In genomic region chr5:133669472-133669871, GRCh38 we compare ENCODE assay signal across 23 cellular contexts. TPM values are rescaled to one million over a fixed set of nuclear protein-coding genes. Genes with fewer than 3 reads are reported as not detected.
A peak's percentile ranks its signal among the peaks of the same experiment; 100 is the strongest.
DNase-seq lines count a peak whose midpoint lies in the region; ATAC-seq and TF ChIP-seq lines count a peak whose summit lies in the region.
"Had no signal": no experiment of that assay in that cellular context is flagged by ENCODE, and none has a peak within 500 bp of the region (broad histone marks: within the 10 kb centered on the region; RNA-seq: fewer than 3 reads in every experiment).

No MANE protein-coding gene starts in this region.

- WGBS in esophagus muscularis mucosa, result 93% methylated on average over 6 of the region's 6 CpGs

- H3K4me1 Mint-ChIP-seq in osteocyte (ENCODE audit: unreplicated experiment), result no peaks in the 10 kb centered on the region
- H3K4me1 Mint-ChIP-seq: CD14-positive monocyte; CD8-positive, alpha-beta memory T cell; GM23338 had no signal

- H3K9me3 ChIP-seq in esophagus muscularis mucosa, result peaks cover 0 to 8% (median 0%) of the 10 kb centered on the region in 4 donors
- no peaks in the 10 kb centered on the region for H3K9me3 ChIP-seq in effector memory CD4-positive, alpha-beta T cell (ENCODE audit: control insufficient read depth, low read length)
- H3K9me3 ChIP-seq: BE2C had no signal

- H3K27me3 Mint-ChIP-seq in osteocyte (ENCODE audit: unreplicated experiment), result peaks cover 13% of the 10 kb centered on the region

- H3K4me3 Mint-ChIP-seq in osteocyte (ENCODE audit: unreplicated experiment), result no peak overlapping the region
- H3K4me3 Mint-ChIP-seq: CD14-positive monocyte; CD4-positive, alpha-beta T cell; CD8-positive, alpha-beta memory T cell; GM23338; H9 had no signal

- TF ChIP-seq CTCF in esophagus muscularis mucosa (IDR thresholded peaks at IDR 0.05), result no peak
- TF ChIP-seq CTCF in osteocyte (IDR thresholded peaks at IDR 0.05), result no peak

- H3K27ac ChIP-seq in esophagus muscularis mucosa (replicated peaks in 1 of 4), result no peak overlapping the region
- no peak overlapping the region for H3K27ac ChIP-seq in effector memory CD4-positive, alpha-beta T cell (ENCODE audit: insufficient read depth, low read length, poor library complexity, severe bottlenecking)
- H3K27ac ChIP-seq: A549; BLaER1 treated with 17β-estradiol and CSF1 and Interleukin-3, amounts not matched to agents 10 nM and 100 nM had no signal

- no peak overlapping the region for H3K4me3 ChIP-seq in esophagus muscularis mucosa
- no peak overlapping the region for H3K4me3 ChIP-seq in effector memory CD4-positive, alpha-beta T cell (ENCODE audit: insufficient read depth, low read depth, low read length, poor library complexity, severe bottlenecking)
- H3K4me3 ChIP-seq: A549; BLaER1 treated with 17β-estradiol and CSF1 and Interleukin-3, amounts not matched to agents 10 nM and 100 nM; GM12878; GM23338 had no signal

- H3K27me3 ChIP-seq in esophagus muscularis mucosa, result peaks cover 0 to 10% (median 0%) of the 10 kb centered on the region in 4 donors
- no peaks in the 10 kb centered on the region for H3K27me3 ChIP-seq in effector memory CD4-positive, alpha-beta T cell (replicated peaks; ENCODE audit: control insufficient read depth, insufficient read depth, low read length, poor library complexity, severe bottlenecking)
- H3K27me3 ChIP-seq: BE2C; BLaER1 treated with 17β-estradiol and CSF1 and Interleukin-3, amounts not matched to agents 10 nM and 100 nM had no signal

- H3K36me3 ChIP-seq in esophagus muscularis mucosa, result no peaks in the 10 kb centered on the region
- no peaks in the 10 kb centered on the region for H3K36me3 ChIP-seq in effector memory CD4-positive, alpha-beta T cell (ENCODE audit: control insufficient read depth, insufficient read depth, low read length)
- H3K36me3 ChIP-seq: BE2C; BLaER1 treated with 17β-estradiol and CSF1 and Interleukin-3, amounts not matched to agents 10 nM and 100 nM had no signal

- no peaks in the 10 kb centered on the region for H3K9me3 Mint-ChIP-seq in osteocyte (ENCODE audit: unreplicated experiment)
- H3K9me3 Mint-ChIP-seq: CD4-positive, alpha-beta T cell had no signal

- no peaks in the 10 kb centered on the region for H3K4me1 ChIP-seq in esophagus muscularis mucosa
- H3K4me1 ChIP-seq in effector memory CD4-positive, alpha-beta T cell (ENCODE audit: control insufficient read depth, insufficient read depth, low read length, poor library complexity, severe bottlenecking), result no peaks in the 10 kb centered on the region
- H3K4me1 ChIP-seq: BE2C had no signal

- no peak for TF ChIP-seq EP300 in esophagus muscularis mucosa (IDR thresholded peaks at IDR 0.05)

- intact Hi-C loops in esophagus muscularis mucosa (cut with DNase I), result no loop called here

- H3K36me3 Mint-ChIP-seq in osteocyte (ENCODE audit: unreplicated experiment), result no peaks in the 10 kb centered on the region
- H3K36me3 Mint-ChIP-seq: CD14-positive monocyte; CD8-positive, alpha-beta memory T cell had no signal

- DNase-seq in ecto neural progenitor cell (ENCODE audit: low spot score) (peak; percentile 30), esophagus muscularis mucosa (ENCODE audit: extremely low spot score) (peak; percentile 74), osteocyte (ENCODE audit: extremely low spot score, unreplicated experiment) (peak; percentile 60), dermis blood vessel endothelial cell (no peak)
- no peak for DNase-seq in effector memory CD4-positive, alpha-beta T cell
- DNase-seq: 8988T; ACHN; AML-193; BE2C; CD4-positive, alpha-beta T cell; CD8-positive, alpha-beta memory T cell; DMS 273 treated with DMSO at 0.1 percent for 48 hours; DMS79; EL; GDM1; H9 had no signal

- no peak overlapping the region for H3K27ac Mint-ChIP-seq in osteocyte (ENCODE audit: unreplicated experiment)
- H3K27ac Mint-ChIP-seq: CD4-positive, alpha-beta T cell; CD8-positive, alpha-beta memory T cell; GM23338 had no signal

- no peak for ATAC-seq in HG02981 (IDR thresholded peaks at IDR 0.05; ENCODE audit: unreplicated experiment)
- ATAC-seq: A549, GM12878, GM23338, HCT116 had no signal

- no peak for TF ChIP-seq POLR2A in esophagus muscularis mucosa (IDR thresholded peaks at IDR 0.05; ENCODE audit: low read depth)

RNA-seq across cellular contexts. Expression of gene FSTL4, which starts 57.1 kb away (rescaled TPM):
- total RNA-seq in esophagus muscularis mucosa, result under 1 TPM in 3 of 4 donors, not detected in 1; 0.33 to 0.78 (median 0.34) TPM
- total RNA-seq in osteocyte, result not detected in 2 replicates
- under 0.01 and 0.09 TPM in 2 replicates for total RNA-seq in dermis blood vessel endothelial cell
- total RNA-seq: CD4-positive, alpha-beta T cell had no signal

Comparison
In these comparisons a context has a peak if more than half of its experiments do, and no peak if none do; other contexts are left out.
1. DNase-seq: peak in ecto neural progenitor cell (single experiment), esophagus muscularis mucosa (single experiment) and osteocyte (single experiment); none in dermis blood vessel endothelial cell (single experiment) and effector memory CD4-positive, alpha-beta T cell (0 of 3).